In genomic region chr6:112321882-112322508, GRCh38 we compare ENCODE assay signal across 1 cellular context.
TF ChIP-seq lines count a peak whose summit lies in the region.

No MANE protein-coding gene starts in this region.

TF ChIP-seq in HepG2, 621 proteins besides CTCF, POLR2A, EP300 and RAD21:
- TF ChIP-seq POGK (CRISPR knock-in tag; conservative IDR thresholded peaks at IDR 0.05) (no peak), GATAD1 (CRISPR knock-in tag; IDR thresholded peaks at IDR 0.05) (no peak), RARA (CRISPR knock-in tag; IDR thresholded peaks at IDR 0.05) (no peak), RBM39 (IDR thresholded peaks at IDR 0.05; ENCODE audit: low read depth, low read length, poor library complexity, severe bottlenecking) (no peak), ZBTB39 (CRISPR knock-in tag; IDR thresholded peaks at IDR 0.05) (no peak), ZNF275 (CRISPR knock-in tag; IDR thresholded peaks at IDR 0.05; ENCODE audit: borderline replicate concordance) (no peak), SETDB1 (CRISPR knock-in tag; IDR thresholded peaks at IDR 0.05; ENCODE audit: borderline replicate concordance) (no peak), MXD1 (CRISPR knock-in tag; IDR thresholded peaks at IDR 0.05) (no peak), ZNF740 (CRISPR knock-in tag; IDR thresholded peaks at IDR 0.05) (no peak), ADNP (CRISPR knock-in tag; IDR thresholded peaks at IDR 0.05) (no peak)
